Comparison of ENCODE assay signal across 21 cellular contexts in genomic region chr1:112284796-112285195, GRCh38.
"Had no signal": no experiment of that assay in that cellular context is flagged by ENCODE, and none has a peak within 500 bp of the region (broad histone marks: within the 10 kb centered on the region; RNA-seq: fewer than 3 reads in every experiment).

No MANE protein-coding gene starts in this region.

- H3K36me3 ChIP-seq: esophagus squamous epithelium, gastrocnemius medialis, heart right ventricle, left lung, lower lobe of right lung had no signal

- H3K4me3 Mint-ChIP-seq: mesothelial cell of epicardium, naive B cell had no signal

- H3K27ac ChIP-seq: coronary artery, dorsolateral prefrontal cortex, esophagus squamous epithelium, gastrocnemius medialis, heart right ventricle, left lung, lower lobe of right lung had no signal

- H3K27ac Mint-ChIP-seq: mesothelial cell of epicardium had no signal

- H3K27me3 ChIP-seq: gastrocnemius medialis, left lung had no signal

- DNase-seq: dermis blood vessel endothelial cell; dorsolateral prefrontal cortex; effector CD4-positive, alpha-beta T cell; effector memory CD4-positive, alpha-beta T cell; erythroblast; esophagus squamous epithelium; foreskin fibroblast; foreskin melanocyte; gastrocnemius medialis; glutamatergic neuron; head of caudate nucleus; heart right ventricle; hippocampal formation; left cardiac atrium; left lung; left ventricle myocardium superior; lower lobe of right lung; mucosa of descending colon; naive B cell had no signal

- H3K4me3 ChIP-seq: coronary artery, dorsolateral prefrontal cortex, esophagus squamous epithelium, gastrocnemius medialis, heart right ventricle, left lung, lower lobe of right lung, mucosa of descending colon had no signal

- H3K9me3 ChIP-seq: esophagus squamous epithelium, gastrocnemius medialis, left lung, lower lobe of right lung, mucosa of descending colon had no signal

- H3K4me1 ChIP-seq: esophagus squamous epithelium, gastrocnemius medialis, heart right ventricle, left lung, lower lobe of right lung had no signal

- H3K4me1 Mint-ChIP-seq: mesothelial cell of epicardium, naive B cell had no signal

- H3K36me3 Mint-ChIP-seq: mesothelial cell of epicardium, naive B cell had no signal
